In the genomic region with DNA sequence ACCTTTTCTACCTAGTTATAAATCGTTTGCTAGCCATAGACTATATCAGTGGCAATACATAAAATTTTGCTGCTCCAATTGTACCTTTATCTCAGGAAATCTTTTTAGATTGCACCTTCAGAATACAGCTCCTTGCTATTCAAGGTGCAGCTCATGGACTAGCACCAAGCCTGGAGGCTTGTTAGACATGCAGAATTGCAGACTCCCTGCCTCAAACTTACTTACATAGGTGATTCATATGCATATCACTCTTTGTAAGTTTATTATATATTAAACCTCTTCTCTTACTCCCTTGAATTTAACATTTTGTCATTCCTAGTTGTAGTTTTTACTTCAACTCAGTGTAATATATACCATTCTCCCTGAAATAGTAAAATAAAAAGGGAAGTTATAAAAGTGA, we compare ENCODE assay signal across 1 cellular context.
TF ChIP-seq lines count a peak whose summit lies in the region.

No MANE protein-coding gene starts in this region.

TF ChIP-seq in GM23338, 12 proteins besides CTCF, POLR2A, EP300 and RAD21 (continued from another document):
- TF ChIP-seq ZNF462 (CRISPR knock-in tag; IDR thresholded peaks at IDR 0.05) = no peak
TF ChIP-seq in GM23338: peak in this region for 0.
